21 cellular contexts compared by ENCODE assay signal in genomic region chr15:68966996-68967395, GRCh38. TPM values are rescaled to one million over a fixed set of nuclear protein-coding genes. Genes with fewer than 3 reads are reported as not detected.
A peak's percentile ranks its signal among the peaks of the same experiment; 100 is the strongest.
DNase-seq lines count a peak whose midpoint lies in the region; ATAC-seq and TF ChIP-seq lines count a peak whose summit lies in the region.
"Had no signal": no experiment of that assay in that cellular context is flagged by ENCODE, and none has a peak within 500 bp of the region (broad histone marks: within the 10 kb centered on the region; RNA-seq: fewer than 3 reads in every experiment).

No MANE protein-coding gene starts in this region.

- intact Hi-C loops in spleen (cut with DNase I; ENCODE audit: low total_unique reads) = no loop called here

- DNase-seq in SK-MEL-5 (ENCODE audit: low read depth, low spot score) = peak; percentile 86
- peak; percentile 77 for DNase-seq in foreskin melanocyte
- no peak for DNase-seq in spleen
- no peak for DNase-seq in NCI-H446 treated with DMSO at 0.1 percent for 48 hours (lab: John Stamatoyannopoulos, UW)
- DNase-seq in stimulated activated CD4-positive, alpha-beta T cell treated with anti-CD3 and anti-CD28 coated beads, Interleukin-4, amount 100 ng/mL, for 24 hours = no peak
- DNase-seq: Caco-2; CD4-positive, CD25-positive, alpha-beta regulatory T cell; CD8-positive, alpha-beta T cell; DMS153; DND-41; EL; GDM1; H9 had no signal

- no peaks in the 10 kb centered on the region for H3K36me3 ChIP-seq in spleen
- H3K36me3 ChIP-seq: BLaER1 had no signal

- H3K27ac ChIP-seq in spleen = peak overlapping the region in 7 of 8 donors; percentile 2 to 69 (median 58)
- H3K27ac ChIP-seq: BLaER1, C4-2B had no signal

- H3K4me3 ChIP-seq in spleen = no peak overlapping the region
- H3K4me3 ChIP-seq: BLaER1, GM12878, GM23338 had no signal

- no peak for ATAC-seq in GM21381 (IDR thresholded peaks at IDR 0.05; ENCODE audit: unreplicated experiment)
- ATAC-seq: CD8-positive, alpha-beta T cell; GM12878; GM23338; HCT116 had no signal

- WGBS in spleen, 5 donors = 54 to 84% (median 74%) methylated on average over 5 of the region's 5 CpGs

- TF ChIP-seq POLR2A in spleen (IDR thresholded peaks at IDR 0.05) = no peak

- peaks cover 0 to 10% (median 0%) of the 10 kb centered on the region in 6 donors for H3K4me1 ChIP-seq in spleen
- H3K4me1 ChIP-seq: Caco-2 had no signal

- in situ Hi-C loops in SK-MEL-5 (cut with HindIII; ENCODE audit: low pct_unique_long_range_greater_than_20kb, low sequenced_read_pairs) = no loop called here

- TF ChIP-seq CTCF in spleen (IDR thresholded peaks at IDR 0.05 in 8 of 11, conservative IDR thresholded peaks at IDR 0.05 in 3 of 11) = no peak

- peaks cover 0 to 25% (median 21%) of the 10 kb centered on the region in 8 donors for H3K9me3 ChIP-seq in spleen

- H3K27me3 ChIP-seq in spleen (replicated peaks in 1 of 7) = no peaks in the 10 kb centered on the region
- H3K27me3 ChIP-seq: BLaER1 had no signal

RNA-seq across cellular contexts. Expression of gene SPESP1, which starts 36.7 kb away (rescaled TPM):
- 148 and 159 TPM in 2 replicates for total RNA-seq in SK-MEL-5 (2014; rRNA removed; shearing (Covaris generic))
- polyA plus RNA-seq in SK-MEL-5 (2015; cell fraction: cytosol; rRNA removed) = 60.5 and 65.6 TPM in 2 replicates
- polyA plus RNA-seq in SK-MEL-5 (2015; cell fraction: nucleus; rRNA removed) = 9.8 and 28.6 TPM in 2 replicates
- 1 to 10 TPM in 6 of 7 donors, under 1 TPM in 1; 0.43 to 5.9 (median 3.4) TPM for total RNA-seq in spleen
- 1 to 10 TPM in 2 of 3 donors, under 1 TPM in 1; 0.83 to 1.5 (median 1.5) TPM for polyA plus RNA-seq in spleen
- total RNA-seq: A172; Caco-2; CD4-positive, CD25-positive, alpha-beta regulatory T cell; CD8-positive, alpha-beta T cell; GM12878; GM23338; H4; H9 had no signal
- polyA plus RNA-seq: GM12878, GM23338 had no signal

RNA-seq across cellular contexts. Expression of gene NOX5, which starts 47.5 kb away (rescaled TPM):
- total RNA-seq in SK-MEL-5 (2014; rRNA removed; shearing (Covaris generic)) = 4.0 TPM in 2 replicates
- polyA plus RNA-seq in SK-MEL-5 (2015; cell fraction: cytosol; rRNA removed) = 2.7 and 4.0 TPM in 2 replicates
- polyA plus RNA-seq in SK-MEL-5 (2015; cell fraction: nucleus; rRNA removed) = 13.5 and 21.5 TPM in 2 replicates
- 10 to 100 TPM; 12.5 to 29.2 (median 17.3) TPM for total RNA-seq in spleen
- polyA plus RNA-seq in spleen = 1 to 10 TPM in 2 of 3 donors, under 1 TPM in 1; 0.36 to 8.6 (median 6.7) TPM
- total RNA-seq: A172; CD4-positive, CD25-positive, alpha-beta regulatory T cell; CD8-positive, alpha-beta T cell; GM12878; H4 had no signal
- polyA plus RNA-seq: CD4-positive, CD25-positive, alpha-beta regulatory T cell; GM12878; GM23338 had no signal

Comparison
In these comparisons a context has a peak if more than half of its experiments do, and no peak if none do; other contexts are left out.
1. DNase-seq: peak in SK-MEL-5 (single experiment) and foreskin melanocyte (single experiment); none in spleen (single experiment), NCI-H446 treated with DMSO at 0.1 percent for 48 hours (single experiment) and stimulated activated CD4-positive, alpha-beta T cell treated with anti-CD3 and anti-CD28 coated beads, Interleukin-4, amount 100 ng/mL, for 24 hours (single experiment).
2. RNA of gene SPESP1, which starts 36.7 kb away (total RNA-seq): 148 to 159 TPM in SK-MEL-5; 0.43 to 5.9 TPM in spleen; every median in the first group is over 10 times any median in the second.